9 cellular contexts compared by ENCODE assay signal in the genomic region with DNA sequence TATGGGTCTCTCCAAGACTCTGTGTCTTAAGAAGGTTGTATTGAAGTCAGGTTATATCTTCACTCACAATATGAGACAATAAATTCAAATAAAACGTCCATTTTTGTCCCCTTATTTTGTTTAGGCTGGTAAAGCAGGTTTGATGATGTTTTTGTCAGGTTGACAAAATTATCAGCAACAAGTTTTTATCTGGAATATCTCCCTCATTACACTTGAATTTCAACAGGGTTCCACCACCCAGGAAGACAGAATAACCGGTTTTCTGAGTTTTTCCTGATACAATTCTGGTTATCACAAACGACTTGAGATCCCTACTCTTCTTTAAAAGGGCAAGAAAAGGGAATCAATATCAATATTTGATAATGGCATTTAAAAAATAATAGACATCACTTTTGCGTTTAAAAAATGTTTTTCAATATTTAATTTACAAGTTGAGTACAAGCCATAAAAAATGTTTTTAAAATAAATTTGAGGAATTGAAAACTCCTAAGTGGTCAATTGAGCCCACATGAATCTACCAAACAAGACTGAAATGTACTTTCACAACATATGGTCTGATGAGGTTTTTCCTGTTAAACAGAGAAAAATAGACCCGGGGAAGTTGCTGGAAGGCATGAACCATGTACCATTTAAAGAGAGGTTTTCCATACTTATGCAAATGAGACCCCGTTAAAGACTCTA. TPM values are rescaled to one million over a fixed set of nuclear protein-coding genes. Genes with fewer than 3 reads are reported as not detected.
DNase-seq lines count a peak whose midpoint lies in the region; ATAC-seq and TF ChIP-seq lines count a peak whose summit lies in the region.
"Had no signal": no experiment of that assay in that cellular context is flagged by ENCODE, and none has a peak within 500 bp of the region (broad histone marks: within the 10 kb centered on the region; RNA-seq: fewer than 3 reads in every experiment).

No MANE protein-coding gene starts in this region.

- H2AFZ ChIP-seq in Karpas-422 (ENCODE audit: low read length), result 0 out of 2 replicates have a peak overlapping the region, but pooled peaks have one; percentile 16
- peak overlapping the region; percentile 12 for H2AFZ ChIP-seq in mammary epithelial cell (ENCODE audit: low read depth, low read length)

- 5% methylated on average over 6 of the region's 6 CpGs for WGBS in mammary epithelial cell (ENCODE audit: low coverage, missing lambda C conversion rate)

- no TSS peak for BruUV-seq in mammary epithelial cell (replicated peaks; lab: Mats Ljungman, UMichigan)

- no peaks in the 10 kb centered on the region for H3K9me2 ChIP-seq in Karpas-422 (replicated peaks; ENCODE audit: insufficient read depth, low read length)

- CTCF ChIA-PET in mammary epithelial cell (lab: Charles Lee; ENCODE audit: low non-redundant PET), result interaction anchor here (0.6 kb wide), 1 partner anchor 47 kb away, joined by 3 read pairs; no protein-coding TSS in a partner anchor

- peak overlapping the region; percentile 49 to 58 for H3K27ac Mint-ChIP-seq in natural killer cell treated with Interleukin-12 subunit alpha and Interleukin-12 subunit beta and Interleukin-15 and Interleukin-18, amount 100 ng/mL, for 72 hours

- no peak for DNase-seq in Karpas-422
- no peak for DNase-seq in mammary epithelial cell
- DNase-seq in natural killer cell treated with Interleukin-12 subunit alpha and Interleukin-12 subunit beta and Interleukin-15 and Interleukin-18, amount 100 ng/mL, for 72 hours (ENCODE audit: low spot score), result no peak
- DNase-seq in stimulated activated naive CD4-positive, alpha-beta T cell treated with Interleukin-2 at 50 U/mL for 16 hours (lab: John Stamatoyannopoulos, UW), result no peak
- DNase-seq: mesendoderm had no signal

- TF ChIP-seq CTCF in mammary epithelial cell (conservative IDR thresholded peaks at IDR 0.05 in 1 of 2, IDR thresholded peaks at IDR 0.05 in 1 of 2; ENCODE audit: extremely low read depth in 1 of 2, insufficient read depth in 1 of 2, low read depth in 1 of 2, low read length in 2 of 2), result no peak

- dilution Hi-C loops in mammary epithelial cell (cut with HindIII; ENCODE audit: low sequenced_read_pairs), result no loop called here

- H3K27ac ChIP-seq in BLaER1 (peak overlapping the region; percentile 32; the same call in 1 of the 2 replicates), Karpas-422 (ENCODE audit: low read length) (peak overlapping the region; percentile 55), mammary epithelial cell (ENCODE audit: insufficient read depth, low read depth, low read length) (no peak overlapping the region)

- H3K27me3 ChIP-seq in BLaER1 (peaks cover 19% of the 10 kb centered on the region), Karpas-422 (ENCODE audit: low read length) (no peaks in the 10 kb centered on the region), mammary epithelial cell (ENCODE audit: insufficient read depth, low read length) (no peaks in the 10 kb centered on the region)

- peaks cover 60% of the 10 kb centered on the region for H3K4me1 ChIP-seq in BLaER1
- peaks cover 57% of the 10 kb centered on the region for H3K4me1 ChIP-seq in Karpas-422 (ENCODE audit: low read length)
- peaks cover 41% of the 10 kb centered on the region for H3K4me1 ChIP-seq in mammary epithelial cell (ENCODE audit: insufficient read depth, low read length)

- H3K4me2 ChIP-seq in BLaER1 (peak overlapping the region; percentile 87), Karpas-422 (ENCODE audit: low read depth, low read length, poor library complexity, severe bottlenecking) (peak overlapping the region; percentile 88), mammary epithelial cell (ENCODE audit: insufficient read depth, low read depth, low read length) (peak overlapping the region; percentile 67)

- H3K79me2 ChIP-seq in Karpas-422 (ENCODE audit: low read length) (peaks cover 30% of the 10 kb centered on the region), mammary epithelial cell (ENCODE audit: insufficient read depth, low read length) (peaks cover 14% of the 10 kb centered on the region)

- peaks cover 21 to 32% of the 10 kb centered on the region in 2 donors for H3K27me3 Mint-ChIP-seq in natural killer cell treated with Interleukin-12 subunit alpha and Interleukin-12 subunit beta and Interleukin-15 and Interleukin-18, amount 100 ng/mL, for 72 hours

- H3K9me3 Mint-ChIP-seq in natural killer cell treated with Interleukin-12 subunit alpha and Interleukin-12 subunit beta and Interleukin-15 and Interleukin-18, amount 100 ng/mL, for 72 hours, result no peaks in the 10 kb centered on the region

- H3K9me3 ChIP-seq in BLaER1 (no peaks in the 10 kb centered on the region), Karpas-422 (ENCODE audit: low read length) (no peaks in the 10 kb centered on the region), mammary epithelial cell (replicated peaks; ENCODE audit: insufficient read depth, low read length) (no peaks in the 10 kb centered on the region)

- H3K4me3 Mint-ChIP-seq in natural killer cell treated with Interleukin-12 subunit alpha and Interleukin-12 subunit beta and Interleukin-15 and Interleukin-18, amount 100 ng/mL, for 72 hours, result peak overlapping the region; percentile 66

- H3K36me3 Mint-ChIP-seq in natural killer cell treated with Interleukin-12 subunit alpha and Interleukin-12 subunit beta and Interleukin-15 and Interleukin-18, amount 100 ng/mL, for 72 hours, result peaks cover 4% of the 10 kb centered on the region

- H4K20me1 ChIP-seq in BLaER1 (peaks cover 32% of the 10 kb centered on the region), Karpas-422 (ENCODE audit: insufficient read depth, low read depth, low read length) (0 out of 2 replicates have a peak, but pooled peaks cover 3% of the 10 kb centered on the region), mammary epithelial cell (ENCODE audit: insufficient read depth, low read length) (no peaks in the 10 kb centered on the region)

- in situ Hi-C loops in mammary epithelial cell (cut with MboI; ENCODE audit: low sequenced_read_pairs in 2 of 2), result no loop called here

- intact Hi-C loops in mammary epithelial cell (cut with micrococcal nuclease), result no loop called here

- ATAC-seq in natural killer cell treated with Interleukin-12 subunit alpha and Interleukin-12 subunit beta and Interleukin-15 and Interleukin-18, amount 100 ng/mL, for 72 hours, result no peak
- ATAC-seq in HG03196 (IDR thresholded peaks at IDR 0.05; ENCODE audit: unreplicated experiment) (no peak), HG03432 (IDR thresholded peaks at IDR 0.05; ENCODE audit: unreplicated experiment) (no peak), HG03342 (IDR thresholded peaks at IDR 0.05; ENCODE audit: unreplicated experiment) (no peak)

- H3K4me3 ChIP-seq in BLaER1 (peak overlapping the region; percentile 35; the same call in 1 of the 2 replicates), Karpas-422 (ENCODE audit: low read length) (peak overlapping the region; percentile 44), mammary epithelial cell (replicated peaks in 1 of 3; ENCODE audit: insufficient read depth in 1 of 3, low read depth in 2 of 3, low read length in 3 of 3) (no peak overlapping the region)

- H3K36me3 ChIP-seq in BLaER1, result no peaks in the 10 kb centered on the region
- H3K36me3 ChIP-seq in Karpas-422 (ENCODE audit: insufficient read depth, low read length), result peaks cover 6% of the 10 kb centered on the region; the same call in 1 of the 2 replicates
- H3K36me3 ChIP-seq in mammary epithelial cell (ENCODE audit: insufficient read depth, low read length), result no peaks in the 10 kb centered on the region

- H3K9ac ChIP-seq in BLaER1 (no peak overlapping the region), Karpas-422 (ENCODE audit: low read length) (peak overlapping the region; percentile 53), mammary epithelial cell (ENCODE audit: insufficient read depth, low read length) (no peak overlapping the region)

- H3K4me1 Mint-ChIP-seq in natural killer cell treated with Interleukin-12 subunit alpha and Interleukin-12 subunit beta and Interleukin-15 and Interleukin-18, amount 100 ng/mL, for 72 hours (ENCODE audit: low read depth in 2 of 2), result peaks cover 40 to 42% of the 10 kb centered on the region in 2 donors

RNA-seq across cellular contexts. Expression of gene ATP6V0A1, which starts 1.4 kb away (rescaled TPM):
- 53.1 and 59.9 TPM in 2 replicates for total RNA-seq in Karpas-422 (2014; rRNA removed; shearing (Covaris generic); ENCODE audit: low replicate concordance)
- 100 to 1,000 TPM in 1 of 2 donors, 10 to 100 TPM in 1; 57.0 to 102 TPM for total RNA-seq in mammary epithelial cell
- 31.5 TPM for polyA plus RNA-seq in mammary epithelial cell
- 149 TPM for polyA minus RNA-seq in mammary epithelial cell
- total RNA-seq in natural killer cell treated with Interleukin-12 subunit alpha and Interleukin-12 subunit beta and Interleukin-15 and Interleukin-18, amount 100 ng/mL, for 72 hours, result 10 to 100 TPM in 1 of 2 donors, 1 to 10 TPM in 1; 6.7 to 13.9 TPM

RNA-seq across cellular contexts. Expression of gene CAVIN1, which starts 34.2 kb away (rescaled TPM):
- not detected in 2 replicates for total RNA-seq in Karpas-422 (2014; rRNA removed; shearing (Covaris generic); ENCODE audit: low replicate concordance)
- 100 to 1,000 TPM; 354 to 592 TPM for total RNA-seq in mammary epithelial cell
- 249 TPM for polyA plus RNA-seq in mammary epithelial cell
- 304 TPM for polyA minus RNA-seq in mammary epithelial cell
- under 1 TPM in 1 of 2 donors, not detected in 1; 0.17 TPM for total RNA-seq in natural killer cell treated with Interleukin-12 subunit alpha and Interleukin-12 subunit beta and Interleukin-15 and Interleukin-18, amount 100 ng/mL, for 72 hours

Comparison
In these comparisons a context has a peak if more than half of its experiments do, and no peak if none do; other contexts are left out.
1. H3K4me3 ChIP-seq: peak in BLaER1 (single experiment) and Karpas-422 (single experiment); none in mammary epithelial cell (0 of 3).
2. RNA of gene CAVIN1, which starts 34.2 kb away (total RNA-seq): 354 to 592 TPM in mammary epithelial cell; 0.17 TPM in natural killer cell treated with Interleukin-12 subunit alpha and Interleukin-12 subunit beta and Interleukin-15 and Interleukin-18, amount 100 ng/mL, for 72 hours and not detected in Karpas-422; every median in the first group is over 100 times any median in the second.
3. Peak in every context shown above with its lines, with median percentiles within 50 percentile points of each other: H3K4me2 ChIP-seq.